7 cellular contexts compared by ENCODE assay signal in genomic region chr10:79562135-79562756, GRCh38. TPM values are rescaled to one million over a fixed set of nuclear protein-coding genes. Genes with fewer than 3 reads are reported as not detected.
A peak's percentile ranks its signal among the peaks of the same experiment; 100 is the strongest.
DNase-seq lines count a peak whose midpoint lies in the region; ATAC-seq and TF ChIP-seq lines count a peak whose summit lies in the region.

No MANE protein-coding gene starts in this region.

- ATAC-seq in HG02571 (IDR thresholded peaks at IDR 0.05; ENCODE audit: unreplicated experiment) (peak; percentile 71), right lobe of liver (peak; percentile 94 to 96 (median 96))
- ATAC-seq in activated CD4-positive, alpha-beta T cell treated with anti-CD3 and anti-CD28 coated beads for 36 hours: peak; percentile 88

- POLR2A ChIA-PET in activated CD4-positive, alpha-beta T cell treated with anti-CD3 and anti-CD28 coated beads for 36 hours (lab: Charles Lee): no interaction called here

- no peaks in the 10 kb centered on the region for H3K27me3 ChIP-seq in right lobe of liver

- H3K27ac Mint-ChIP-seq in activated CD4-positive, alpha-beta T cell treated with anti-CD3 and anti-CD28 coated beads for 36 hours: no peak overlapping the region

- H3K27me3 Mint-ChIP-seq in activated CD4-positive, alpha-beta T cell treated with anti-CD3 and anti-CD28 coated beads for 36 hours: peaks cover 30% of the 10 kb centered on the region

- TF ChIP-seq POLR2A in right lobe of liver (IDR thresholded peaks at IDR 0.05): no peak

- H3K9me3 Mint-ChIP-seq in activated CD4-positive, alpha-beta T cell treated with anti-CD3 and anti-CD28 coated beads for 36 hours (ENCODE audit: low read depth): no peaks in the 10 kb centered on the region

- intact Hi-C loops in activated CD4-positive, alpha-beta T cell treated with anti-CD3 and anti-CD28 coated beads for 36 hours (cut with DNase I, micrococcal nuclease): loop anchor here (1.0 to 5.0 kb wide), 4 partner anchors 46 to 485 kb away; no protein-coding TSS in a partner anchor
- intact Hi-C loops in right lobe of liver (cut with DNase I): no loop called here

- CTCF ChIA-PET in activated CD4-positive, alpha-beta T cell treated with anti-CD3 and anti-CD28 coated beads for 36 hours (lab: Charles Lee): interaction anchor here (0.7 to 1.1 kb wide), 2 partner anchors 10 to 367 kb away, joined by 3 to 7 read pairs; no protein-coding TSS in a partner anchor

- 10% methylated on average over 10 of the region's 17 CpGs for WGBS in right lobe of liver (ENCODE audit: insufficient coverage, low coverage, low lambda C conversion rate, missing lambda C conversion rate)

- H3K4me1 Mint-ChIP-seq in activated CD4-positive, alpha-beta T cell treated with anti-CD3 and anti-CD28 coated beads for 36 hours: no peaks in the 10 kb centered on the region

- DNase-seq in NCI-H128 (lab: John Stamatoyannopoulos, UW; ENCODE audit: unreplicated experiment) (peak; percentile 15), dedifferentiated amniotic fluid mesenchymal stem cell (ENCODE audit: extremely low spot score) (peak; percentile 35), right lobe of liver (peak; percentile 82 to 87 (median 83))
- DNase-seq in activated CD4-positive, alpha-beta T cell treated with anti-CD3 and anti-CD28 coated beads for 36 hours: peak; percentile 85
- peak; percentile 10 for DNase-seq in stimulated activated CD8-positive, alpha-beta memory T cell treated with anti-CD3 and anti-CD28 coated beads, Interleukin-15, amount 100 ng/mL, for 1 hour (ENCODE audit: low read depth)

- peak overlapping the region in 1 of 3 donors; percentile 6 for H3K27ac ChIP-seq in right lobe of liver

- TF ChIP-seq CTCF in GM12873 (IDR thresholded peaks at IDR 0.05; ENCODE audit: insufficient read depth, low read depth, low read length, missing control alignments) (peak; percentile 93), right lobe of liver (IDR thresholded peaks at IDR 0.05) (peak; percentile 75 to 92 (median 91))

- H3K36me3 Mint-ChIP-seq in activated CD4-positive, alpha-beta T cell treated with anti-CD3 and anti-CD28 coated beads for 36 hours (ENCODE audit: low read depth): no peaks in the 10 kb centered on the region

- no peaks in the 10 kb centered on the region for H3K9me3 ChIP-seq in right lobe of liver

- H3K4me3 ChIP-seq in right lobe of liver: no peak overlapping the region

- no peak overlapping the region for H3K4me3 Mint-ChIP-seq in activated CD4-positive, alpha-beta T cell treated with anti-CD3 and anti-CD28 coated beads for 36 hours

- peaks cover 0 to 8% (median 3%) of the 10 kb centered on the region in 4 donors for H3K4me1 ChIP-seq in right lobe of liver

- H3K36me3 ChIP-seq in right lobe of liver: no peaks in the 10 kb centered on the region

RNA-seq across cellular contexts. Expression of gene SFTPA2, which starts 2.0 kb away (rescaled TPM):
- total RNA-seq in activated CD4-positive, alpha-beta T cell treated with anti-CD3 and anti-CD28 coated beads for 36 hours: not detected
- under 1 TPM in 3 of 6 experiments, not detected in 3; 0.12 to 0.95 (median 0.42) TPM for total RNA-seq in right lobe of liver

RNA-seq across cellular contexts. Expression of gene SFTPA1, which starts 48.5 kb away (rescaled TPM):
- total RNA-seq in activated CD4-positive, alpha-beta T cell treated with anti-CD3 and anti-CD28 coated beads for 36 hours: not detected
- total RNA-seq in right lobe of liver: under 1 TPM in 3 of 6 experiments, not detected in 3; 0.12 to 0.40 (median 0.35) TPM

RNA-seq across cellular contexts. Expression of gene EIF5AL1, which starts 49.9 kb away (rescaled TPM):
- under 1 TPM; 0.18 to 0.46 TPM for total RNA-seq in activated CD4-positive, alpha-beta T cell treated with anti-CD3 and anti-CD28 coated beads for 36 hours
- total RNA-seq in right lobe of liver: under 1 TPM in 5 of 6 experiments, not detected in 1; 0.31 to 0.54 (median 0.44) TPM

Comparison
In these comparisons a context has a peak if more than half of its experiments do, and no peak if none do; other contexts are left out.
1. DNase-seq: peak in every context shown above with its lines; median percentile 85 in activated CD4-positive, alpha-beta T cell treated with anti-CD3 and anti-CD28 coated beads for 36 hours; 83 in right lobe of liver; 35 in dedifferentiated amniotic fluid mesenchymal stem cell; 15 in NCI-H128; 10 in stimulated activated CD8-positive, alpha-beta memory T cell treated with anti-CD3 and anti-CD28 coated beads, Interleukin-15, amount 100 ng/mL, for 1 hour.
2. intact Hi-C loops: an anchor here in activated CD4-positive, alpha-beta T cell treated with anti-CD3 and anti-CD28 coated beads for 36 hours (1.0 to 5.0 kb wide); none called in right lobe of liver.